9 cellular contexts compared by ENCODE assay signal in the genomic region with DNA sequence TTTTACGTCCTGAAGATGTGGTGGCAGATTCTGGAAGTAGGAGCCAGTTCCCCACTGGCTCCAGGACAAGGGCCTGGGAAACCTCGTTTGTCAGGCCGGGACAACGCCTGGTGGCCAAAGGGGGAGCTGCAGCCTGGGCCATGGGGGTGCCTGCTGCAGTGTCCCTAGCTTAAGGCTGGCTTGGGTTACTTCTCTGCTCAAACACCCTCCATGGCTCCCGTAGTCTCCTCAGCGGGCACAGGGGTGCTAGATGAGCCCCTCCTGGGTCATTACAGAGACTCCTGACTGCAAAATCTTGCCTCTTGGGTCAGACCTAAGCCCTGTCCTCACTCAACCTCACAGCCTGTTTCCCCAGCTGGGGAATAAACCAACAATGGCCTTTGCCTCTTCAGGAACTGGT. TPM values are rescaled to one million over a fixed set of nuclear protein-coding genes. Genes with fewer than 3 reads are reported as not detected.
A peak's percentile ranks its signal among the peaks of the same experiment; 100 is the strongest.
DNase-seq lines count a peak whose midpoint lies in the region; ATAC-seq and TF ChIP-seq lines count a peak whose summit lies in the region.
"Had no signal": no experiment of that assay in that cellular context is flagged by ENCODE, and none has a peak within 500 bp of the region (broad histone marks: within the 10 kb centered on the region; RNA-seq: fewer than 3 reads in every experiment).

No MANE protein-coding gene starts in this region.

- H3K36me3 ChIP-seq in RWPE2 (ENCODE audit: low read depth) (no peaks in the 10 kb centered on the region), upper lobe of left lung (no peaks in the 10 kb centered on the region)

- H3K27me3 ChIP-seq in RWPE2 (ENCODE audit: insufficient read depth, poor library complexity, severe bottlenecking) (no peaks in the 10 kb centered on the region), upper lobe of left lung (no peaks in the 10 kb centered on the region)

- H3K4me3 ChIP-seq in RWPE2 (ENCODE audit: severe bottlenecking) (no peak overlapping the region), fibroblast of villous mesenchyme (ENCODE audit: low read depth, low read length) (no peak overlapping the region), upper lobe of left lung (no peak overlapping the region)

- TF ChIP-seq POLR2A in upper lobe of left lung (IDR thresholded peaks at IDR 0.05), result no peak

- no peak overlapping the region for H3K27ac ChIP-seq in RWPE2 (ENCODE audit: poor library complexity, severe bottlenecking)
- H3K27ac ChIP-seq in upper lobe of left lung, result no peak overlapping the region

- no peaks in the 10 kb centered on the region for H3K9me3 Mint-ChIP-seq in natural killer cell
- no peaks in the 10 kb centered on the region for H3K9me3 Mint-ChIP-seq in natural killer cell treated with Interleukin-12 subunit alpha and Interleukin-12 subunit beta and Interleukin-15 and Interleukin-18, amount 100 ng/mL, for 72 hours

- no peaks in the 10 kb centered on the region for H3K9me3 ChIP-seq in RWPE2 (ENCODE audit: severe bottlenecking)
- H3K9me3 ChIP-seq in upper lobe of left lung, result no peaks in the 10 kb centered on the region

- no peak overlapping the region for H3K4me3 Mint-ChIP-seq in natural killer cell
- no peak overlapping the region for H3K4me3 Mint-ChIP-seq in natural killer cell treated with Interleukin-12 subunit alpha and Interleukin-12 subunit beta and Interleukin-15 and Interleukin-18, amount 100 ng/mL, for 72 hours

- ATAC-seq in natural killer cell, result no peak
- ATAC-seq in natural killer cell treated with Interleukin-12 subunit alpha and Interleukin-12 subunit beta and Interleukin-15 and Interleukin-18, amount 100 ng/mL, for 72 hours, result no peak
- ATAC-seq in RWPE2 (ENCODE audit: low read depth), result peak; percentile 65
- ATAC-seq in upper lobe of left lung (ENCODE audit: low FRiP score in 2 of 2), result peak; percentile 17 to 32
- no peak for ATAC-seq in GM18907 (IDR thresholded peaks at IDR 0.05; ENCODE audit: unreplicated experiment)
- no peak for ATAC-seq in GM19324 (IDR thresholded peaks at IDR 0.05; ENCODE audit: low FRiP score, unreplicated experiment)
- ATAC-seq: right cardiac atrium had no signal

- H3K4me1 ChIP-seq in RWPE2 (ENCODE audit: insufficient read depth, poor library complexity, severe bottlenecking) (no peaks in the 10 kb centered on the region), upper lobe of left lung (no peaks in the 10 kb centered on the region)

- WGBS in upper lobe of left lung, 2 donors, result 52 to 60% methylated on average over 1 to 6 of the region's 6 CpGs

- H3K27ac Mint-ChIP-seq in natural killer cell, result no peak overlapping the region
- H3K27ac Mint-ChIP-seq in natural killer cell treated with Interleukin-12 subunit alpha and Interleukin-12 subunit beta and Interleukin-15 and Interleukin-18, amount 100 ng/mL, for 72 hours, result no peak overlapping the region

- DNase-seq in natural killer cell (no peak), RWPE2 (ENCODE audit: low spot score) (peak; percentile 43), fibroblast of villous mesenchyme (ENCODE audit: low read depth) (no peak), upper lobe of left lung (peak in 1 of 2 donors; percentile 82), cortex of kidney (lab: John Stamatoyannopoulos, UW) (no peak)
- no peak for DNase-seq in natural killer cell treated with Interleukin-12 subunit alpha and Interleukin-12 subunit beta and Interleukin-15 and Interleukin-18, amount 100 ng/mL, for 72 hours (ENCODE audit: low spot score)

- H3K36me3 Mint-ChIP-seq in natural killer cell, result no peaks in the 10 kb centered on the region
- H3K36me3 Mint-ChIP-seq in natural killer cell treated with Interleukin-12 subunit alpha and Interleukin-12 subunit beta and Interleukin-15 and Interleukin-18, amount 100 ng/mL, for 72 hours, result no peaks in the 10 kb centered on the region

- intact Hi-C loops in natural killer cell (cut with micrococcal nuclease), result no loop called here

- no peaks in the 10 kb centered on the region for H3K4me1 Mint-ChIP-seq in natural killer cell
- H3K4me1 Mint-ChIP-seq in natural killer cell treated with Interleukin-12 subunit alpha and Interleukin-12 subunit beta and Interleukin-15 and Interleukin-18, amount 100 ng/mL, for 72 hours (ENCODE audit: low read depth in 2 of 2), result peaks cover 0 to 3% of the 10 kb centered on the region in 2 donors

- no peak for TF ChIP-seq EP300 in upper lobe of left lung (IDR thresholded peaks at IDR 0.05)

- peaks cover 0 to 4% of the 10 kb centered on the region in 2 donors for H3K27me3 Mint-ChIP-seq in natural killer cell (ENCODE audit: low read depth in 2 of 2)
- no peaks in the 10 kb centered on the region for H3K27me3 Mint-ChIP-seq in natural killer cell treated with Interleukin-12 subunit alpha and Interleukin-12 subunit beta and Interleukin-15 and Interleukin-18, amount 100 ng/mL, for 72 hours

- peak; percentile 37 for TF ChIP-seq CTCF in natural killer cell (IDR thresholded peaks at IDR 0.05)
- peak; percentile 51 for TF ChIP-seq CTCF in RWPE2 (IDR thresholded peaks at IDR 0.05; ENCODE audit: poor library complexity, severe bottlenecking)
- peak; percentile 65 for TF ChIP-seq CTCF in fibroblast of villous mesenchyme (IDR thresholded peaks at IDR 0.05; ENCODE audit: insufficient read depth, low read depth, low read length)
- TF ChIP-seq CTCF in upper lobe of left lung (IDR thresholded peaks at IDR 0.05), result peak; percentile 45 to 71 (median 56)

RNA-seq across cellular contexts. Expression of gene CILP2, which starts 14.7 kb away (rescaled TPM):
- total RNA-seq in natural killer cell (under 1 TPM; 0.05 to 0.20 (median 0.11) TPM), fibroblast of villous mesenchyme (under 0.01 and 0.43 TPM in 2 replicates), upper lobe of left lung (under 1 TPM in 2 of 6 donors, not detected in 4; 0.14 to 0.37 TPM)
- under 1 TPM; 0.21 to 0.42 TPM for total RNA-seq in natural killer cell treated with Interleukin-12 subunit alpha and Interleukin-12 subunit beta and Interleukin-15 and Interleukin-18, amount 100 ng/mL, for 72 hours

RNA-seq across cellular contexts. Expression of gene YJEFN3, which starts 24.1 kb away (rescaled TPM):
- total RNA-seq in natural killer cell, result 1 to 10 TPM; 4.0 to 6.0 (median 4.3) TPM
- 10 to 100 TPM in 1 of 2 donors, 1 to 10 TPM in 1; 10.0 to 14.9 TPM for total RNA-seq in natural killer cell treated with Interleukin-12 subunit alpha and Interleukin-12 subunit beta and Interleukin-15 and Interleukin-18, amount 100 ng/mL, for 72 hours
- total RNA-seq in fibroblast of villous mesenchyme, result 0.43 and 0.64 TPM in 2 replicates
- total RNA-seq in upper lobe of left lung, result 1 to 10 TPM in 4 of 6 donors, under 1 TPM in 2; 0.61 to 7.3 (median 4.8) TPM

RNA-seq across cellular contexts. Expression of gene NDUFA13, which starts 36.8 kb away (rescaled TPM):
- total RNA-seq in natural killer cell, result 100 to 1,000 TPM; 165 to 191 (median 188) TPM
- 100 to 1,000 TPM; 261 to 310 TPM for total RNA-seq in natural killer cell treated with Interleukin-12 subunit alpha and Interleukin-12 subunit beta and Interleukin-15 and Interleukin-18, amount 100 ng/mL, for 72 hours
- 199 and 205 TPM in 2 replicates for total RNA-seq in fibroblast of villous mesenchyme
- total RNA-seq in upper lobe of left lung, result 100 to 1,000 TPM in 3 of 6 donors, 10 to 100 TPM in 3; 24.3 to 305 (median 112) TPM

RNA-seq across cellular contexts. Expression of gene TSSK6, which starts 37.5 kb away (rescaled TPM):
- total RNA-seq in natural killer cell (1 to 10 TPM; 2.2 to 2.5 (median 2.3) TPM), fibroblast of villous mesenchyme (1.3 and 2.3 TPM in 2 replicates), upper lobe of left lung (1 to 10 TPM; 1.7 to 7.3 (median 3.1) TPM)
- total RNA-seq in natural killer cell treated with Interleukin-12 subunit alpha and Interleukin-12 subunit beta and Interleukin-15 and Interleukin-18, amount 100 ng/mL, for 72 hours, result 1 to 10 TPM; 1.9 to 2.6 TPM

Comparison
In these comparisons a context has a peak if more than half of its experiments do, and no peak if none do; other contexts are left out.
1. ATAC-seq: peak in RWPE2 (single experiment) and upper lobe of left lung (2 of 2); none in natural killer cell (0 of 3), natural killer cell treated with Interleukin-12 subunit alpha and Interleukin-12 subunit beta and Interleukin-15 and Interleukin-18, amount 100 ng/mL, for 72 hours (0 of 2), GM18907 (single experiment) and GM19324 (single experiment).
2. Peak in every context shown above with its lines, with median percentiles within 50 percentile points of each other: CTCF ChIP-seq.